In the genomic region with DNA sequence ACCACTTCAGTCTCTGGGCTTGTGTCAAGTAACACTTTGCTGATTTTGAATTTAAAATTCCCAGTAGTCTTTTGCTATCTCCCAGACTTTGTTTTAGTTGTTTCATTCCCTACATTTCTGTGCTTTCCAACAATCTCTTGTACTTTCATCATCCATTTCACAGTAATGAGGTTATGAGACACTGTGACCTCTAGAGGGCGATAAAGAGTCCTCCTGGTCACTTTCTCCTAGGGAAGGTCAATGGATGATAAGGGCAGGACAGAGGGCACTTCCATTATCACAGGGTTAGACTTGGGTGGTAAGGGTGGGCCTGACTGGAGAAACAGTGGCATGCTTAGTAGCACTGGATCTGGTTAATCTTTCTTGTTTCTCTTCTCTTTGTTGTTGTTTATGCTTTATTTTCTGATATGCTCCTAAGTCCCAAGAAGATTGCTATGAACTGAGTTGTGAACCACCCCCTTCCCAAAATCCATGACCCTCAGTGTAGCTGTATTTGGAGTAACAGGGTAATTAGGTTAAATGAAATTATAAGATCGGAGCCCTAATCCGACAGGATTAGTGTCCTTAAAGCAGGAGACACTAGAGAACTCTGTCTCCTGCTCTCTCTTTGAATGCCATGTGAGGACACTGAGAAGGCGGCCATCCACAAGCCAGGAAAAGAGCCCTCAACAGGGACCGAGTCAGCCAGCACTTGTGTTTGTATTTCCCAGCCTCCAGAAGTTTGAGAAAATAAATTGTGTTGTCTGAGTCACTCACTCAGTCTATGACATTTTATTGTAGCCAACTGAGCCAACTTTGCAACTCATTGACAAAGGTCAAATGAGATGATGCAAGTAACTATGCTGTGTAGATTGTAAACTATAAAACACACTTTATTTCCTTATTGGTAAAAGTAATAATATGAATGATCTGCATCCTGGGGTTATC, we compare ENCODE assay signal across 8 cellular contexts.
DNase-seq lines count a peak whose midpoint lies in the region; ATAC-seq and TF ChIP-seq lines count a peak whose summit lies in the region.

No MANE protein-coding gene starts in this region.

- no peak overlapping the region for H3K4me3 ChIP-seq in endodermal cell (ENCODE audit: low read length)

- H3K27me3 ChIP-seq in endodermal cell (ENCODE audit: control insufficient read depth, insufficient read depth, low read length, poor library complexity, severe bottlenecking): no peaks in the 10 kb centered on the region

- H3K27ac Mint-ChIP-seq in stimulated activated naive CD8-positive, alpha-beta T cell treated with anti-CD3 and anti-CD28 coated beads, Interleukin-15, amount 100 ng/mL, for 72 hours: no peak overlapping the region
- no peak overlapping the region for H3K27ac Mint-ChIP-seq in endodermal cell
- no peak overlapping the region for H3K27ac Mint-ChIP-seq in neural crest cell (ENCODE audit: unreplicated experiment)

- no peaks in the 10 kb centered on the region for H3K4me1 Mint-ChIP-seq in stimulated activated naive CD8-positive, alpha-beta T cell treated with anti-CD3 and anti-CD28 coated beads, Interleukin-15, amount 100 ng/mL, for 72 hours
- H3K4me1 Mint-ChIP-seq in endodermal cell (peaks cover 9% of the 10 kb centered on the region), neural crest cell (peaks cover 5% of the 10 kb centered on the region)

- no peaks in the 10 kb centered on the region for H3K36me3 ChIP-seq in endodermal cell (ENCODE audit: control insufficient read depth, insufficient read depth, low read length)

- no peak for ATAC-seq in stimulated activated naive CD8-positive, alpha-beta T cell treated with anti-CD3 and anti-CD28 coated beads, Interleukin-15, amount 100 ng/mL, for 72 hours
- ATAC-seq in stimulated activated naive CD8-positive, alpha-beta T cell treated with anti-CD3 and anti-CD28 coated beads, Interleukin-15, Interleukin-2, amounts not matched to agents 100 U/mL and 50 U/mL, for 24 hours: no peak
- peak; percentile 72 for ATAC-seq in HG02759 (IDR thresholded peaks at IDR 0.05; ENCODE audit: unreplicated experiment)
- no peak for ATAC-seq in GM18502 (IDR thresholded peaks at IDR 0.05; ENCODE audit: poor library complexity, unreplicated experiment)

- peaks cover 0 to 4% of the 10 kb centered on the region in 2 donors for H3K9me3 Mint-ChIP-seq in stimulated activated naive CD8-positive, alpha-beta T cell treated with anti-CD3 and anti-CD28 coated beads, Interleukin-15, amount 100 ng/mL, for 72 hours
- H3K9me3 Mint-ChIP-seq in endodermal cell (no peaks in the 10 kb centered on the region), neural crest cell (peaks cover 4% of the 10 kb centered on the region)

- H3K36me3 Mint-ChIP-seq in endodermal cell (ENCODE audit: low read depth) (no peaks in the 10 kb centered on the region), neural crest cell (ENCODE audit: low read depth) (no peaks in the 10 kb centered on the region)

- H3K27me3 Mint-ChIP-seq in stimulated activated naive CD8-positive, alpha-beta T cell treated with anti-CD3 and anti-CD28 coated beads, Interleukin-15, amount 100 ng/mL, for 72 hours: no peaks in the 10 kb centered on the region
- no peaks in the 10 kb centered on the region for H3K27me3 Mint-ChIP-seq in endodermal cell (ENCODE audit: insufficient read depth)
- H3K27me3 Mint-ChIP-seq in neural crest cell (ENCODE audit: low read depth): no peaks in the 10 kb centered on the region

- peak; percentile 0 to 8 for DNase-seq in stimulated activated naive CD8-positive, alpha-beta T cell treated with anti-CD3 and anti-CD28 coated beads, Interleukin-15, amount 100 ng/mL, for 72 hours
- DNase-seq in stimulated activated naive CD8-positive, alpha-beta T cell treated with anti-CD3 and anti-CD28 coated beads, Interleukin-15, Interleukin-2, amounts not matched to agents 100 U/mL and 50 U/mL, for 24 hours: no peak
- DNase-seq in NCI-H69 (lab: John Stamatoyannopoulos, UW) (peak; percentile 0), endodermal cell (peak; percentile 62), neural crest cell (ENCODE audit: low read depth, low spot score) (no peak)
- no peak for DNase-seq in stimulated activated CD4-positive, alpha-beta T cell treated with anti-CD3 and anti-CD28 coated beads, Interleukin-4, amount 100 ng/mL, for 1 hour

- H3K9ac ChIP-seq in endodermal cell (ENCODE audit: extremely low read depth, low read length, poor library complexity, severe bottlenecking): no peak overlapping the region

- H3K27ac ChIP-seq in endodermal cell (ENCODE audit: low read depth, low read length): no peak overlapping the region

- H3K4me1 ChIP-seq in endodermal cell (ENCODE audit: control insufficient read depth, insufficient read depth, low read length): no peaks in the 10 kb centered on the region

- no peaks in the 10 kb centered on the region for H3K9me3 ChIP-seq in endodermal cell (ENCODE audit: control insufficient read depth, low read length)

- no peak overlapping the region for H3K4me3 Mint-ChIP-seq in stimulated activated naive CD8-positive, alpha-beta T cell treated with anti-CD3 and anti-CD28 coated beads, Interleukin-15, amount 100 ng/mL, for 72 hours
- no peak overlapping the region for H3K4me3 Mint-ChIP-seq in endodermal cell
- H3K4me3 Mint-ChIP-seq in neural crest cell: no peak overlapping the region

- peak; percentile 91 for TF ChIP-seq CTCF in endodermal cell (conservative IDR thresholded peaks at IDR 0.05)
- peak; percentile 76 for TF ChIP-seq CTCF in neural crest cell (conservative IDR thresholded peaks at IDR 0.05)

- WGBS in endodermal cell (ENCODE audit: insufficient coverage in 1 of 2, insufficient read length in 1 of 2), 2 experiments: 63 to 95% methylated on average over 3 to 5 of the region's 5 CpGs

Comparison
In these comparisons a context has a peak if more than half of its experiments do, and no peak if none do; other contexts are left out.
1. DNase-seq: peak in stimulated activated naive CD8-positive, alpha-beta T cell treated with anti-CD3 and anti-CD28 coated beads, Interleukin-15, amount 100 ng/mL, for 72 hours (2 of 2), NCI-H69 (single experiment) and endodermal cell (single experiment); none in stimulated activated naive CD8-positive, alpha-beta T cell treated with anti-CD3 and anti-CD28 coated beads, Interleukin-15, Interleukin-2, amounts not matched to agents 100 U/mL and 50 U/mL, for 24 hours (single experiment), neural crest cell (single experiment) and stimulated activated CD4-positive, alpha-beta T cell treated with anti-CD3 and anti-CD28 coated beads, Interleukin-4, amount 100 ng/mL, for 1 hour (single experiment).